In the genomic region with DNA sequence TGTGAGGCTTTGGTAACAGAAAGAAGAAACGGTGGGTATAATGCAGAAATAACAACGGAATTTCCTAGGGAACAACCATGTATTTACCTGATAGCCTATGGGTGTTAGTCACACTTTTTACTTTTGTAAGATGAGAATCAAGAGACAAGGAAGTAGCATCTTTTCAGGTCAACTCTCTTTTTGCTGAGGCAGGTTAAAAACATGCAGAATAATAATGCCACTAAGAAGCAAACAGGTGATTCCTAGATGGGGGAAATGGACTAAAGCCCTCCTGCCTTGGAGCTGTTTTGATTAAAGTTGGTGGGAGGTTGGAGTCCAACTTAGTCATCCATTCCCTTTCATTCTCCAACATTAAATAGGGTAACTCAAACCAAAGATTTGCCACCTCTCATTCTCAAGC, we compare ENCODE assay signal across 24 cellular contexts. TPM values are rescaled to one million over a fixed set of nuclear protein-coding genes. Genes with fewer than 3 reads are reported as not detected.
DNase-seq lines count a peak whose midpoint lies in the region; ATAC-seq, FAIRE-seq and TF ChIP-seq lines count a peak whose summit lies in the region.
"Had no signal": no experiment of that assay in that cellular context is flagged by ENCODE, and none has a peak within 500 bp of the region (broad histone marks: within the 10 kb centered on the region; RNA-seq: fewer than 3 reads in every experiment).

No MANE protein-coding gene starts in this region.

- no peak overlapping the region for H3K4me2 ChIP-seq in HepG2 (ENCODE audit: low read depth, low read length)
- no peak overlapping the region for H3K4me2 ChIP-seq in IMR-90 (ENCODE audit: low read depth, low read length)
- H3K4me2 ChIP-seq in K562 (ENCODE audit: insufficient read depth, low read length), result no peak overlapping the region
- H3K4me2 ChIP-seq: BLaER1 had no signal

- no peak for FAIRE-seq in HepG2 (lab: Jason Lieb, UNC)
- no peak for FAIRE-seq in K562 (lab: Jason Lieb, UNC)
- FAIRE-seq: G401.6, GM12891, GM19239 had no signal

- no peak overlapping the region for H2AK5ac ChIP-seq in IMR-90 (ENCODE audit: low read depth, low read length)

- no peaks in the 10 kb centered on the region for H4K20me1 ChIP-seq in HepG2 (ENCODE audit: insufficient read depth, low read length)
- H4K20me1 ChIP-seq in IMR-90 (ENCODE audit: insufficient read depth, low read length), result no peaks in the 10 kb centered on the region
- H4K20me1 ChIP-seq in K562 (replicated peaks; ENCODE audit: control insufficient read depth, insufficient read depth, low read length), result no peaks in the 10 kb centered on the region
- H4K20me1 ChIP-seq: BLaER1 had no signal

- H3K9me3 Mint-ChIP-seq in MCF 10A (ENCODE audit: unreplicated experiment), result no peaks in the 10 kb centered on the region
- H3K9me3 Mint-ChIP-seq: CD8-positive, alpha-beta memory T cell had no signal

- H3K9ac ChIP-seq in HepG2 (ENCODE audit: insufficient read depth, low read depth, low read length) (no peak overlapping the region), IMR-90 (ENCODE audit: low read depth, low read length) (no peak overlapping the region), K562 (ENCODE audit: insufficient read depth in 1 of 2, low read depth in 2 of 2, low read length in 2 of 2) (no peak overlapping the region)
- H3K9ac ChIP-seq: BLaER1 had no signal

- no peak for TF ChIP-seq POLR2A in HepG2 (IDR thresholded peaks at IDR 0.05; ENCODE audit: insufficient read depth in 1 of 2, low read depth in 2 of 2, low read length in 2 of 2)
- TF ChIP-seq POLR2A in right lobe of liver (IDR thresholded peaks at IDR 0.05), result no peak
- no peak for TF ChIP-seq POLR2A in IMR-90 (IDR thresholded peaks at IDR 0.05; ENCODE audit: low read depth, low read length)
- TF ChIP-seq POLR2A in K562 (conservative IDR thresholded peaks at IDR 0.05), result no peak

- H3K4me3 ChIP-seq in HepG2 (replicated peaks in 1 of 3; ENCODE audit: insufficient read depth in 1 of 3, low read depth in 2 of 3, low read length in 3 of 3) (no peak overlapping the region), right lobe of liver (no peak overlapping the region), IMR-90 (ENCODE audit: insufficient read depth, low read depth, low read length) (no peak overlapping the region), K562 (no peak overlapping the region)
- H3K4me3 ChIP-seq: BLaER1 had no signal

- dilution Hi-C loops in IMR-90 (cut with HindIII; ENCODE audit: low sequenced_read_pairs, unreplicated experiment), result no loop called here

- H3K27ac ChIP-seq in HepG2 (ENCODE audit: extremely low read length, insufficient read depth, low read length) (no peak overlapping the region), right lobe of liver (no peak overlapping the region), IMR-90 (ENCODE audit: insufficient read depth, low read length) (no peak overlapping the region), K562 (ENCODE audit: extremely low read depth, low read depth, low read length) (no peak overlapping the region)
- H3K27ac ChIP-seq: 22Rv1, BLaER1 had no signal

- TF ChIP-seq EP300 in HepG2 (IDR thresholded peaks at IDR 0.05; ENCODE audit: low read depth in 2 of 2, low read length in 2 of 2) (no peak), HepG2 (CRISPR knock-in tag; IDR thresholded peaks at IDR 0.05; ENCODE audit: borderline replicate concordance) (no peak), K562 (IDR thresholded peaks at IDR 0.05; ENCODE audit: low read length) (no peak)

- H3K18ac ChIP-seq in IMR-90 (ENCODE audit: low read depth, low read length), result no peak overlapping the region

- H3K9me3 ChIP-seq in HepG2 (ENCODE audit: low read length) (no peaks in the 10 kb centered on the region), right lobe of liver (no peaks in the 10 kb centered on the region), IMR-90 (ENCODE audit: control insufficient read depth, insufficient read depth, low read length) (no peaks in the 10 kb centered on the region), K562 (replicated peaks; ENCODE audit: control insufficient read depth, insufficient read depth, low read depth, low read length) (no peaks in the 10 kb centered on the region)
- H3K9me3 ChIP-seq: BE2C, BLaER1 had no signal

- H3K4me1 ChIP-seq in HepG2 (ENCODE audit: insufficient read depth, low read length) (peaks cover 14% of the 10 kb centered on the region), right lobe of liver (peaks cover 0 to 10% (median 2%) of the 10 kb centered on the region in 4 donors), IMR-90 (ENCODE audit: control insufficient read depth, insufficient read depth, low read length) (no peaks in the 10 kb centered on the region), K562 (replicated peaks in 1 of 2; ENCODE audit: control insufficient read depth in 2 of 2, insufficient read depth in 2 of 2, low read length in 2 of 2) (no peaks in the 10 kb centered on the region)
- H3K4me1 ChIP-seq: BE2C, BLaER1 had no signal

- peaks cover 16% of the 10 kb centered on the region for H3K4me1 Mint-ChIP-seq in MCF 10A (ENCODE audit: insufficient read depth, unreplicated experiment)

- H3K9me1 ChIP-seq in IMR-90 (ENCODE audit: insufficient read depth, low read length), result no peaks in the 10 kb centered on the region
- H3K9me1 ChIP-seq in K562 (ENCODE audit: control insufficient read depth, insufficient read depth, low read length), result no peaks in the 10 kb centered on the region

- H4K5ac ChIP-seq in IMR-90 (ENCODE audit: low read depth, low read length), result no peak overlapping the region

- no peak for TF ChIP-seq RAD21 in HepG2 (CRISPR knock-in tag; IDR thresholded peaks at IDR 0.05)
- TF ChIP-seq RAD21 in IMR-90 (IDR thresholded peaks at IDR 0.05; ENCODE audit: low read length), result no peak
- no peak for TF ChIP-seq RAD21 in K562 (CRISPR knock-in tag; conservative IDR thresholded peaks at IDR 0.05 in 1 of 2, IDR thresholded peaks at IDR 0.05 in 1 of 2)

- no peak overlapping the region for H4K91ac ChIP-seq in IMR-90 (ENCODE audit: insufficient read depth, low read depth, low read length)

- no peak overlapping the region for H3K23ac ChIP-seq in IMR-90 (ENCODE audit: low read depth, low read length)

- DNase-seq in HepG2 (ENCODE audit: low spot score) (no peak), right lobe of liver (no peak), IMR-90 (no peak), K562 (ENCODE audit: extremely low read depth in 1 of 4, low spot score in 3 of 4) (no peak), MCF 10A (ENCODE audit: unreplicated experiment) (no peak), NCI-H1048 (lab: John Stamatoyannopoulos, UW) (no peak)
- DNase-seq: ACHN; BE2C; C1 segment of cervical spinal cord; CD4-positive, alpha-beta memory T cell; CD4-positive, CD25-positive, alpha-beta regulatory T cell; CD8-positive, alpha-beta memory T cell; COR-L47; DMS 273 treated with DMSO at 0.1 percent for 48 hours; DMS79 treated with DMSO at 0.1 percent for 48 hours; GF-D8 had no signal

- H3K27me3 ChIP-seq in HepG2 (ENCODE audit: control insufficient read depth in 1 of 2, insufficient read depth in 2 of 2, low read length in 2 of 2) (no peaks in the 10 kb centered on the region), right lobe of liver (no peaks in the 10 kb centered on the region), IMR-90 (ENCODE audit: control insufficient read depth, insufficient read depth, low read length) (no peaks in the 10 kb centered on the region), K562 (ENCODE audit: control insufficient read depth in 2 of 2, insufficient read depth in 2 of 2, low read length in 2 of 2) (0 out of 5 replicates have a peak, but pooled peaks cover 0 to 2% of the 10 kb centered on the region in 2 experiments)
- H3K27me3 ChIP-seq: BLaER1 had no signal

- no peaks in the 10 kb centered on the region for H3K36me3 Mint-ChIP-seq in MCF 10A (ENCODE audit: insufficient read depth, unreplicated experiment)
- H3K36me3 Mint-ChIP-seq: CD14-positive monocyte; CD4-positive, alpha-beta memory T cell; CD4-positive, CD25-positive, alpha-beta regulatory T cell; CD8-positive, alpha-beta memory T cell had no signal

- in situ Hi-C loops in HepG2 (cut with HindIII; ENCODE audit: extremely low pct_ligation_motif_present, low pct_unique_long_range_greater_than_20kb), result loop anchor here (5.0 kb wide), 1 partner anchor 110 kb away; no protein-coding TSS in a partner anchor
- in situ Hi-C loops in IMR-90 (cut with MboI; ENCODE audit: low sequenced_read_pairs), result loop anchor here (5.0 kb wide), 2 partner anchors 110 to 435 kb away; no protein-coding TSS in a partner anchor
- in situ Hi-C loops in K562 (cut with MboI), result loop anchor here (5.0 kb wide), 3 partner anchors 115 to 570 kb away; no protein-coding TSS in a partner anchor

- H2BK20ac ChIP-seq in IMR-90 (ENCODE audit: low read depth, low read length), result no peak overlapping the region

- H3K79me1 ChIP-seq in IMR-90 (ENCODE audit: low read depth in 1 of 2, low read length in 2 of 2), result no peaks in the 10 kb centered on the region

- no peak overlapping the region for H2AK9ac ChIP-seq in IMR-90 (replicated peaks; ENCODE audit: low read depth, low read length, poor library complexity)

- no peaks in the 10 kb centered on the region for H3K79me2 ChIP-seq in HepG2 (ENCODE audit: insufficient read depth, low read length)
- H3K79me2 ChIP-seq in K562 (ENCODE audit: control insufficient read depth, insufficient read depth, low read length), result no peaks in the 10 kb centered on the region

- no peak overlapping the region for H2AFZ ChIP-seq in HepG2 (ENCODE audit: low read length)
- H2AFZ ChIP-seq in IMR-90 (replicated peaks; ENCODE audit: low read length, poor library complexity), result no peak overlapping the region
- H2AFZ ChIP-seq in K562 (ENCODE audit: low read depth, low read length), result no peak overlapping the region

- CTCF ChIA-PET in HepG2 (lab: Yijun Ruan, JAX; ENCODE audit: low intra/inter-chr PET ratio, low total read pairs) (no interaction called here), IMR-90 (lab: Yijun Ruan, JAX) (interaction anchor here (1.1 kb wide), 1 partner anchor 113 kb away, joined by 3 read pairs; no protein-coding TSS in a partner anchor), K562 (lab: Yijun Ruan, JAX; ENCODE audit: low intra/inter-chr PET ratio) (no interaction called here), MCF 10A (lab: Yijun Ruan, JAX) (interaction anchor here (2.0 kb wide), 1 partner anchor 114 kb away, joined by 13 read pairs; no protein-coding TSS in a partner anchor)

- WGBS in HepG2 (ENCODE audit: low lambda C conversion rate), result 56% methylated on average over 2 of the region's 2 CpGs
- WGBS in right lobe of liver (ENCODE audit: insufficient coverage, low coverage, low lambda C conversion rate, missing lambda C conversion rate), result 40% methylated on average over 2 of the region's 2 CpGs
- no CpG with 5 or more reads among the region's 2 CpGs for WGBS in IMR-90 (ENCODE audit: extremely low coverage in 2 of 2, insufficient read length in 1 of 2), 2 experiments
- 0% methylated on average over 2 of the region's 2 CpGs for WGBS in K562 (ENCODE audit: insufficient coverage, low coverage, missing lambda C conversion rate)

- no peaks in the 10 kb centered on the region for H3K27me3 Mint-ChIP-seq in MCF 10A (ENCODE audit: insufficient read depth, unreplicated experiment)

- POLR2A ChIA-PET in HepG2 (lab: Yijun Ruan, JAX) (no interaction called here), IMR-90 (lab: Charles Lee; ENCODE audit: unreplicated experiment) (no interaction called here), K562 (lab: Yijun Ruan, JAX) (no interaction called here), MCF 10A (lab: Yijun Ruan, JAX) (interaction anchor here (1.1 kb wide), 1 partner anchor 91 kb away, joined by 4 read pairs; no protein-coding TSS in a partner anchor)

- no peak overlapping the region for H2BK120ac ChIP-seq in IMR-90 (ENCODE audit: low read depth, low read length)

- no peak overlapping the region for H3K27ac Mint-ChIP-seq in MCF 10A (ENCODE audit: low read depth, unreplicated experiment)
- H3K27ac Mint-ChIP-seq: CD14-positive monocyte; CD4-positive, alpha-beta memory T cell; CD4-positive, CD25-positive, alpha-beta regulatory T cell; CD8-positive, alpha-beta memory T cell had no signal

- intact Hi-C loops in HepG2 (cut with micrococcal nuclease; ENCODE audit: unreplicated experiment) (loop anchor here (10.0 kb wide), 1 partner anchor 433 kb away; no protein-coding TSS in a partner anchor), right lobe of liver (cut with DNase I) (loop anchor here in 1 of 2 donors (10.0 kb wide), 1 partner anchor 103 kb away; no protein-coding TSS in a partner anchor), IMR-90 (cut with micrococcal nuclease) (no loop called here), K562 (cut with micrococcal nuclease) (no loop called here), MCF 10A (cut with micrococcal nuclease) (no loop called here)

- H3K56ac ChIP-seq in IMR-90 (ENCODE audit: extremely low read depth, insufficient read depth, low read length), result no peak overlapping the region

- no TSS peak for BruUV-seq in HepG2 (replicated peaks; lab: Mats Ljungman, UMichigan)
- BruUV-seq in IMR-90 (replicated peaks; lab: Mats Ljungman, UMichigan), result no TSS peak
- BruUV-seq in K562 (replicated peaks; lab: Mats Ljungman, UMichigan), result no TSS peak
- BruUV-seq in MCF 10A (replicated peaks; lab: Mats Ljungman, UMichigan), result no TSS peak

- no peak overlapping the region for H3K4ac ChIP-seq in IMR-90 (ENCODE audit: low read depth, low read length)

- ATAC-seq in HepG2 (no peak), right lobe of liver (no peak), IMR-90 (ENCODE audit: low read depth) (no peak), K562 (no peak), GM19455 (IDR thresholded peaks at IDR 0.05; ENCODE audit: unreplicated experiment) (no peak)

- no peak overlapping the region for H3K14ac ChIP-seq in IMR-90 (replicated peaks; ENCODE audit: low read depth, low read length)

- H3K36me3 ChIP-seq in HepG2 (replicated peaks in 1 of 2; ENCODE audit: control insufficient read depth in 1 of 2, insufficient read depth in 2 of 2, low read length in 2 of 2) (no peaks in the 10 kb centered on the region), right lobe of liver (no peaks in the 10 kb centered on the region), IMR-90 (ENCODE audit: control insufficient read depth, insufficient read depth, low read length) (no peaks in the 10 kb centered on the region), K562 (ENCODE audit: control insufficient read depth, insufficient read depth, low read length) (no peaks in the 10 kb centered on the region)
- H3K36me3 ChIP-seq: BE2C, BLaER1 had no signal

- no peak overlapping the region for H2BK5ac ChIP-seq in IMR-90 (ENCODE audit: low read depth, low read length, poor library complexity, severe bottlenecking)

- no peak overlapping the region for H4K8ac ChIP-seq in IMR-90 (ENCODE audit: low read depth in 2 of 2, low read length in 2 of 2)

- H2BK15ac ChIP-seq in IMR-90 (ENCODE audit: low read depth, low read length), result no peak overlapping the region

- no peak for TF ChIP-seq CTCF in HepG2 (CRISPR knock-in tag; IDR thresholded peaks at IDR 0.05)
- no peak for TF ChIP-seq CTCF in right lobe of liver (IDR thresholded peaks at IDR 0.05)
- no peak for TF ChIP-seq CTCF in IMR-90 (conservative IDR thresholded peaks at IDR 0.05; ENCODE audit: low read depth, low read length)
- TF ChIP-seq CTCF in K562 (IDR thresholded peaks at IDR 0.05 in 2 of 3, conservative IDR thresholded peaks at IDR 0.05 in 1 of 3; ENCODE audit: insufficient read depth in 2 of 3, low read depth in 1 of 3, low read length in 3 of 3), result no peak
- no peak for TF ChIP-seq CTCF in MCF 10A (IDR thresholded peaks at IDR 0.05; ENCODE audit: unreplicated experiment)

- no peak overlapping the region for H3K4me3 Mint-ChIP-seq in MCF 10A (ENCODE audit: unreplicated experiment)
- H3K4me3 Mint-ChIP-seq: CD14-positive monocyte; CD4-positive, alpha-beta memory T cell; CD4-positive, CD25-positive, alpha-beta regulatory T cell; CD8-positive, alpha-beta memory T cell had no signal

RNA-seq across cellular contexts. Expression of a gene that starts 2.0 kb away (rescaled TPM):
- total RNA-seq in HepG2 (2016; rRNA removed; fragmentation: Illumina TruSeq; extraction: Trizol), result 0.07 TPM in 1 of 2 replicates, not detected in the other
- not detected in 2 replicates for total RNA-seq in HepG2 (2016; cell fraction: cytosol; rRNA removed; fragmentation: Illumina TruSeq; extraction: Trizol; ENCODE audit: low read depth)
- 0.04 TPM in 1 of 2 replicates, not detected in the other for total RNA-seq in HepG2 (2016; cell fraction: insoluble cytoplasmic fraction; rRNA removed; fragmentation: Illumina TruSeq; extraction: Trizol)
- not detected in 2 replicates for total RNA-seq in HepG2 (2016; cell fraction: membrane; rRNA removed; fragmentation: Illumina TruSeq; extraction: Trizol)
- total RNA-seq in HepG2 (2016; cell fraction: nucleus; rRNA removed; fragmentation: Illumina TruSeq; extraction: Trizol), result 0.19 and 0.25 TPM in 2 replicates
- 0.07 and 0.15 TPM in 2 replicates for polyA plus RNA-seq in HepG2 (2011; rRNA removed)
- polyA plus RNA-seq in HepG2 (2011; cell fraction: cytosol; rRNA removed), result 0.03 TPM in 1 of 2 replicates, not detected in the other
- polyA plus RNA-seq in HepG2 (2011; cell fraction: nucleus; rRNA removed), result 0.61 and 0.79 TPM in 2 replicates
- polyA plus RNA-seq in HepG2 (2012), result 0.08 and 0.13 TPM in 2 replicates
- not detected in 2 replicates for polyA plus RNA-seq in HepG2 (2016; cell fraction: cytosol; fragmentation: Illumina TruSeq; extraction: Trizol; ENCODE audit: low read depth)
- polyA plus RNA-seq in HepG2 (2016; cell fraction: insoluble cytoplasmic fraction; fragmentation: Illumina TruSeq; extraction: Trizol; ENCODE audit: low read depth), result not detected in 2 replicates
- not detected in 2 replicates for polyA plus RNA-seq in HepG2 (2016; cell fraction: membrane; fragmentation: Illumina TruSeq; extraction: Trizol; ENCODE audit: low read depth)
- polyA plus RNA-seq in HepG2 (2016; cell fraction: nucleus; fragmentation: Illumina TruSeq; extraction: Trizol; ENCODE audit: insufficient read depth, low read depth), result 0.11 and 0.25 TPM in 2 replicates
- not detected in 2 replicates for polyA minus RNA-seq in HepG2 (2011; rRNA and poly(A)+ RNA removed; ENCODE audit: low replicate concordance)
- polyA minus RNA-seq in HepG2 (2011; cell fraction: cytosol; rRNA and poly(A)+ RNA removed), result not detected in 2 replicates
- 0.37 and 0.39 TPM in 2 replicates for polyA minus RNA-seq in HepG2 (2011; cell fraction: nucleus; rRNA and poly(A)+ RNA removed)
- under 1 TPM in 4 of 6 experiments, not detected in 2; 0.07 to 0.51 (median 0.34) TPM for total RNA-seq in right lobe of liver
- under 0.01 TPM in 2 replicates for total RNA-seq in IMR-90 (2012; rRNA removed)
- 0.05 and 0.16 TPM in 2 replicates for polyA plus RNA-seq in IMR-90 (2012; rRNA removed)
- not detected in 2 replicates for polyA plus RNA-seq in IMR-90 (2012; cell fraction: cytosol; rRNA removed)
- 0.17 and 0.24 TPM in 2 replicates for polyA plus RNA-seq in IMR-90 (2012; cell fraction: nucleus; rRNA removed; ENCODE audit: low replicate concordance)
- total RNA-seq in K562 (2011; cell fraction: chromatin; rRNA removed; ENCODE audit: low replicate concordance), result 0.81 TPM in 1 of 2 replicates, not detected in the other
- not detected in 2 replicates for total RNA-seq in K562 (2011; cell fraction: nucleolus; rRNA removed)
- 0.29 TPM in 1 of 2 replicates, not detected in the other for total RNA-seq in K562 (2011; cell fraction: nucleoplasm; rRNA removed)
- total RNA-seq in K562 (2014; rRNA removed), result 0.04 and 0.05 TPM in 2 replicates
- total RNA-seq in K562 (2014; rRNA removed; fragmentation: Illumina TruSeq; extraction: Trizol), result 0.11 TPM in 1 of 2 replicates, not detected in the other
- total RNA-seq in K562 (2015; rRNA removed; fragmentation: Illumina TruSeq; extraction: Trizol), result not detected in 2 replicates
- 0.13 and 0.40 TPM in 2 replicates for total RNA-seq in K562 (2021)
- 0.03 and 0.04 TPM in 2 replicates for polyA plus RNA-seq in K562 (2011; rRNA removed)
- 0.04 TPM in 1 of 2 replicates, not detected in the other for polyA plus RNA-seq in K562 (2011; cell fraction: cytosol; rRNA removed)
- polyA plus RNA-seq in K562 (2011; cell fraction: nucleus; rRNA removed), result 0.11 and 0.46 TPM in 2 replicates
- 0.08 and 0.50 TPM in 2 replicates for polyA plus RNA-seq in K562 (2012)
- polyA plus RNA-seq in K562 (2014; fragmentation: Illumina TruSeq; extraction: Trizol), result 0.06 and 0.07 TPM in 2 replicates
- under 1 TPM in 1 of 2 experiments, not detected in 1; 0.03 TPM for polyA plus RNA-seq in K562 (2014; fragmentation: Nextera tagmentation; extraction: Ambion mirVana)
- polyA plus RNA-seq in K562 (2014; rRNA removed), result 0.12 TPM in 1 of 2 replicates, not detected in the other
- polyA minus RNA-seq in K562 (2011; rRNA and poly(A)+ RNA removed), result 0.09 TPM in 1 of 2 replicates, not detected in the other
- not detected in 2 replicates for polyA minus RNA-seq in K562 (2011; cell fraction: cytosol; rRNA and poly(A)+ RNA removed)
- polyA minus RNA-seq in K562 (2011; cell fraction: nucleus; rRNA and poly(A)+ RNA removed), result 0.33 TPM in 1 of 2 replicates, not detected in the other
- total RNA-seq in MCF 10A (2022), result 0.29 and 0.96 TPM in 2 replicates
- total RNA-seq: A172; CD8-positive, alpha-beta memory T cell had no signal
- polyA plus RNA-seq: CD14-positive monocyte; CD4-positive, alpha-beta memory T cell; CD4-positive, CD25-positive, alpha-beta regulatory T cell; CD8-positive, alpha-beta memory T cell had no signal

RNA-seq across cellular contexts. Expression of a gene that starts 29.0 kb away (rescaled TPM):
- total RNA-seq in HepG2 (2016; rRNA removed; fragmentation: Illumina TruSeq; extraction: Trizol) (33.5 and 36.2 TPM in 2 replicates), right lobe of liver (10 to 100 TPM; 14.1 to 21.3 (median 18.6) TPM), IMR-90 (2012; rRNA removed) (32.4 and 40.3 TPM in 2 replicates), K562 (2014; rRNA removed) (31.5 and 33.0 TPM in 2 replicates), K562 (2014; rRNA removed; fragmentation: Illumina TruSeq; extraction: Trizol) (37.3 and 38.7 TPM in 2 replicates), K562 (2015; rRNA removed; fragmentation: Illumina TruSeq; extraction: Trizol) (32.4 and 33.1 TPM in 2 replicates), K562 (2021) (30.6 and 31.6 TPM in 2 replicates), MCF 10A (2022) (43.5 and 65.4 TPM in 2 replicates)
- total RNA-seq in HepG2 (2016; cell fraction: cytosol; rRNA removed; fragmentation: Illumina TruSeq; extraction: Trizol; ENCODE audit: low read depth), result 11.4 and 12.2 TPM in 2 replicates
- 31.5 and 33.8 TPM in 2 replicates for total RNA-seq in HepG2 (2016; cell fraction: insoluble cytoplasmic fraction; rRNA removed; fragmentation: Illumina TruSeq; extraction: Trizol)
- 18.8 and 19.9 TPM in 2 replicates for total RNA-seq in HepG2 (2016; cell fraction: membrane; rRNA removed; fragmentation: Illumina TruSeq; extraction: Trizol)
- total RNA-seq in HepG2 (2016; cell fraction: nucleus; rRNA removed; fragmentation: Illumina TruSeq; extraction: Trizol), result 39.3 and 42.7 TPM in 2 replicates
- polyA plus RNA-seq in HepG2 (2011; rRNA removed) (11.8 and 15.2 TPM in 2 replicates), IMR-90 (2012; rRNA removed) (8.9 and 10.6 TPM in 2 replicates), K562 (2011; rRNA removed) (37.5 and 47.8 TPM in 2 replicates), K562 (2014; fragmentation: Illumina TruSeq; extraction: Trizol) (21.9 and 25.7 TPM in 2 replicates), K562 (2014; fragmentation: Nextera tagmentation; extraction: Ambion mirVana) (10 to 100 TPM in 1 of 2 experiments, 1 to 10 TPM in 1; 7.8 to 12.1 TPM), K562 (2014; rRNA removed) (22.3 and 23.9 TPM in 2 replicates)
- polyA plus RNA-seq in HepG2 (2011; cell fraction: cytosol; rRNA removed), result 5.7 and 8.9 TPM in 2 replicates
- polyA plus RNA-seq in HepG2 (2011; cell fraction: nucleus; rRNA removed), result 8.6 and 10.4 TPM in 2 replicates
- 9.7 and 10.5 TPM in 2 replicates for polyA plus RNA-seq in HepG2 (2012)
- polyA plus RNA-seq in HepG2 (2016; cell fraction: cytosol; fragmentation: Illumina TruSeq; extraction: Trizol; ENCODE audit: low read depth), result 6.4 and 7.1 TPM in 2 replicates
- 19.7 and 23.4 TPM in 2 replicates for polyA plus RNA-seq in HepG2 (2016; cell fraction: insoluble cytoplasmic fraction; fragmentation: Illumina TruSeq; extraction: Trizol; ENCODE audit: low read depth)
- polyA plus RNA-seq in HepG2 (2016; cell fraction: membrane; fragmentation: Illumina TruSeq; extraction: Trizol; ENCODE audit: low read depth), result 7.5 and 8.1 TPM in 2 replicates
- polyA plus RNA-seq in HepG2 (2016; cell fraction: nucleus; fragmentation: Illumina TruSeq; extraction: Trizol; ENCODE audit: insufficient read depth, low read depth), result 24.2 and 27.0 TPM in 2 replicates
- polyA minus RNA-seq in HepG2 (2011; rRNA and poly(A)+ RNA removed; ENCODE audit: low replicate concordance), result 8.8 and 16.3 TPM in 2 replicates
- 9.5 and 13.8 TPM in 2 replicates for polyA minus RNA-seq in HepG2 (2011; cell fraction: cytosol; rRNA and poly(A)+ RNA removed)
- polyA minus RNA-seq in HepG2 (2011; cell fraction: nucleus; rRNA and poly(A)+ RNA removed), result 78.3 and 78.4 TPM in 2 replicates
- polyA plus RNA-seq in IMR-90 (2012; cell fraction: cytosol; rRNA removed), result 2.9 and 5.2 TPM in 2 replicates
- polyA plus RNA-seq in IMR-90 (2012; cell fraction: nucleus; rRNA removed; ENCODE audit: low replicate concordance), result 3.5 and 13.1 TPM in 2 replicates
- total RNA-seq in K562 (2011; cell fraction: chromatin; rRNA removed; ENCODE audit: low replicate concordance), result 53.0 and 137 TPM in 2 replicates
- total RNA-seq in K562 (2011; cell fraction: nucleolus; rRNA removed), result 23.3 and 29.2 TPM in 2 replicates
- total RNA-seq in K562 (2011; cell fraction: nucleoplasm; rRNA removed), result 41.0 and 55.2 TPM in 2 replicates
- 14.7 and 21.5 TPM in 2 replicates for polyA plus RNA-seq in K562 (2011; cell fraction: cytosol; rRNA removed)
- 28.9 and 38.5 TPM in 2 replicates for polyA plus RNA-seq in K562 (2011; cell fraction: nucleus; rRNA removed)
- 15.2 and 21.1 TPM in 2 replicates for polyA plus RNA-seq in K562 (2012)
- polyA minus RNA-seq in K562 (2011; rRNA and poly(A)+ RNA removed), result 78.4 and 94.3 TPM in 2 replicates
- polyA minus RNA-seq in K562 (2011; cell fraction: cytosol; rRNA and poly(A)+ RNA removed), result 14.1 and 22.8 TPM in 2 replicates
- 67.7 and 111 TPM in 2 replicates for polyA minus RNA-seq in K562 (2011; cell fraction: nucleus; rRNA and poly(A)+ RNA removed)

Comparison
In these comparisons a context has a peak if more than half of its experiments do, and no peak if none do; other contexts are left out.
1. CTCF ChIA-PET loops: an anchor here in IMR-90 (1.1 kb wide) and MCF 10A (2.0 kb wide); none called in HepG2 and K562.